Comparison of ENCODE assay signal across 1 cellular context in genomic region chr7:92325850-92326249, GRCh38.
TF ChIP-seq lines count a peak whose summit lies in the region.

No MANE protein-coding gene starts in this region.

TF ChIP-seq in GM23338, 12 proteins besides CTCF, POLR2A, EP300 and RAD21 (continued from another document):
- TF ChIP-seq, protein P1, sequence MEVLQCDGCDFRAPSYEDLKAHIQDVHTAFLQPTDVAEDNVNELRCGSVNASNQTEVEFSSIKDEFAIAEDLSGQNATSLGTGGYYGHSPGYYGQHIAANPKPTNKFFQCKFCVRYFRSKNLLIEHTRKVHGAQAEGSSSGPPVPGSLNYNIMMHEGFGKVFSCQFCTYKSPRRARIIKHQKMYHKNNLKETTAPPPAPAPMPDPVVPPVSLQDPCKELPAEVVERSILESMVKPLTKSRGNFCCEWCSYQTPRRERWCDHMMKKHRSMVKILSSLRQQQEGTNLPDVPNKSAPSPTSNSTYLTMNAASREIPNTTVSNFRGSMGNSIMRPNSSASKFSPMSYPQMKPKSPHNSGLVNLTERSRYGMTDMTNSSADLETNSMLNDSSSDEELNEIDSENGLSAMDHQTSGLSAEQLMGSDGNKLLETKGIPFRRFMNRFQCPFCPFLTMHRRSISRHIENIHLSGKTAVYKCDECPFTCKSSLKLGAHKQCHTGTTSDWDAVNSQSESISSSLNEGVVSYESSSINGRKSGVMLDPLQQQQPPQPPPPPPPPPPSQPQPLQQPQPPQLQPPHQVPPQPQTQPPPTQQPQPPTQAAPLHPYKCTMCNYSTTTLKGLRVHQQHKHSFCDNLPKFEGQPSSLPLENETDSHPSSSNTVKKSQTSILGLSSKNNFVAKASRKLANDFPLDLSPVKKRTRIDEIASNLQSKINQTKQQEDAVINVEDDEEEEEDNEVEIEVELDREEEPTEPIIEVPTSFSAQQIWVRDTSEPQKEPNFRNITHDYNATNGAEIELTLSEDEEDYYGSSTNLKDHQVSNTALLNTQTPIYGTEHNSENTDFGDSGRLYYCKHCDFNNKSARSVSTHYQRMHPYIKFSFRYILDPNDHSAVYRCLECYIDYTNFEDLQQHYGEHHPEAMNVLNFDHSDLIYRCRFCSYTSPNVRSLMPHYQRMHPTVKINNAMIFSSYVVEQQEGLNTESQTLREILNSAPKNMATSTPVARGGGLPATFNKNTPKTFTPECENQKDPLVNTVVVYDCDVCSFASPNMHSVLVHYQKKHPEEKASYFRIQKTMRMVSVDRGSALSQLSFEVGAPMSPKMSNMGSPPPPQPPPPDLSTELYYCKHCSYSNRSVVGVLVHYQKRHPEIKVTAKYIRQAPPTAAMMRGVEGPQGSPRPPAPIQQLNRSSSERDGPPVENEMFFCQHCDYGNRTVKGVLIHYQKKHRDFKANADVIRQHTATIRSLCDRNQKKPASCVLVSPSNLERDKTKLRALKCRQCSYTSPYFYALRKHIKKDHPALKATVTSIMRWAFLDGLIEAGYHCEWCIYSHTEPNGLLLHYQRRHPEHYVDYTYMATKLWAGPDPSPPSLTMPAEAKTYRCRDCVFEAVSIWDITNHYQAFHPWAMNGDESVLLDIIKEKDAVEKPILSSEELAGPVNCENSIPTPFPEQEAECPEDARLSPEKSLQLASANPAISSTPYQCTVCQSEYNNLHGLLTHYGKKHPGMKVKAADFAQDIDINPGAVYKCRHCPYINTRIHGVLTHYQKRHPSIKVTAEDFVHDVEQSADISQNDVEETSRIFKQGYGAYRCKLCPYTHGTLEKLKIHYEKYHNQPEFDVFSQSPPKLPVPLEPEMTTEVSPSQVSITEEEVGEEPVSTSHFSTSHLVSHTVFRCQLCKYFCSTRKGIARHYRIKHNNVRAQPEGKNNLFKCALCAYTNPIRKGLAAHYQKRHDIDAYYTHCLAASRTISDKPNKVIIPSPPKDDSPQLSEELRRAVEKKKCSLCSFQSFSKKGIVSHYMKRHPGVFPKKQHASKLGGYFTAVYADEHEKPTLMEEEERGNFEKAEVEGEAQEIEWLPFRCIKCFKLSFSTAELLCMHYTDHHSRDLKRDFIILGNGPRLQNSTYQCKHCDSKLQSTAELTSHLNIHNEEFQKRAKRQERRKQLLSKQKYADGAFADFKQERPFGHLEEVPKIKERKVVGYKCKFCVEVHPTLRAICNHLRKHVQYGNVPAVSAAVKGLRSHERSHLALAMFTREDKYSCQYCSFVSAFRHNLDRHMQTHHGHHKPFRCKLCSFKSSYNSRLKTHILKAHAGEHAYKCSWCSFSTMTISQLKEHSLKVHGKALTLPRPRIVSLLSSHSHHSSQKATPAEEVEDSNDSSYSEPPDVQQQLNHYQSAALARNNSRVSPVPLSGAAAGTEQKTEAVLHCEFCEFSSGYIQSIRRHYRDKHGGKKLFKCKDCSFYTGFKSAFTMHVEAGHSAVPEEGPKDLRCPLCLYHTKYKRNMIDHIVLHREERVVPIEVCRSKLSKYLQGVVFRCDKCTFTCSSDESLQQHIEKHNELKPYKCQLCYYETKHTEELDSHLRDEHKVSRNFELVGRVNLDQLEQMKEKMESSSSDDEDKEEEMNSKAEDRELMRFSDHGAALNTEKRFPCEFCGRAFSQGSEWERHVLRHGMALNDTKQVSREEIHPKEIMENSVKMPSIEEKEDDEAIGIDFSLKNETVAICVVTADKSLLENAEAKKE (CRISPR knock-in tag; IDR thresholded peaks at IDR 0.05) = no peak
- TF ChIP-seq ZNF331 (CRISPR knock-in tag; IDR thresholded peaks at IDR 0.05; ENCODE audit: low read depth) (no peak), REST (IDR thresholded peaks at IDR 0.05; ENCODE audit: unreplicated experiment) (no peak), ETS1 (IDR thresholded peaks at IDR 0.05) (no peak), CREB1 (CRISPR knock-in tag; IDR thresholded peaks at IDR 0.05; ENCODE audit: low read depth) (no peak), ZNF114 (CRISPR knock-in tag; IDR thresholded peaks at IDR 0.05) (no peak), NANOG (IDR thresholded peaks at IDR 0.05; ENCODE audit: borderline replicate concordance) (no peak), EZH2 (IDR thresholded peaks at IDR 0.05; ENCODE audit: low read depth, unreplicated experiment) (no peak), JUNB (IDR thresholded peaks at IDR 0.05; ENCODE audit: unreplicated experiment) (no peak), POLR2AphosphoS5 (IDR thresholded peaks at IDR 0.05; ENCODE audit: low read depth) (no peak)
